17 cellular contexts compared by ENCODE assay signal in genomic region chr2:215506604-215506990, GRCh38.
"Had no signal": no experiment of that assay in that cellular context is flagged by ENCODE, and none has a peak within 500 bp of the region (broad histone marks: within the 10 kb centered on the region; RNA-seq: fewer than 3 reads in every experiment).

No MANE protein-coding gene starts in this region.

- H3K27me3 ChIP-seq: left lung, testis had no signal

- H3K27ac Mint-ChIP-seq: activated CD8-positive, alpha-beta T cell treated with anti-CD3 and anti-CD28 coated beads, Interleukin-2, amount 10 ng/mL, durations not matched to agents 7 days and 5 days; activated naive CD8-positive, alpha-beta T cell; activated T-cell treated with anti-CD3 and anti-CD28 coated beads, Interleukin-2, amount 50 U/mL, for 72 hours; natural killer cell treated with Interleukin-12 subunit alpha and Interleukin-12 subunit beta and Interleukin-15 and Interleukin-18, amount 100 ng/mL, for 72 hours; stimulated activated naive CD8-positive, alpha-beta T cell treated with anti-CD3 and anti-CD28 coated beads, Interleukin-15, amount 100 ng/mL, for 72 hours; T-helper 17 cell had no signal

- H3K9me3 Mint-ChIP-seq: activated T-cell treated with anti-CD3 and anti-CD28 coated beads, Interleukin-2, amount 50 U/mL, for 72 hours; natural killer cell treated with Interleukin-12 subunit alpha and Interleukin-12 subunit beta and Interleukin-15 and Interleukin-18, amount 100 ng/mL, for 72 hours; stimulated activated naive CD8-positive, alpha-beta T cell treated with anti-CD3 and anti-CD28 coated beads, Interleukin-15, amount 100 ng/mL, for 72 hours had no signal

- H3K4me3 ChIP-seq: left lung, prostate gland, testis had no signal

- H3K9me3 ChIP-seq: left lung, prostate gland, testis had no signal

- H3K27ac ChIP-seq: left lung, prostate gland, testis had no signal

- H3K27me3 Mint-ChIP-seq: stimulated activated naive CD8-positive, alpha-beta T cell treated with anti-CD3 and anti-CD28 coated beads, Interleukin-15, amount 100 ng/mL, for 72 hours had no signal

- H3K36me3 ChIP-seq: left lung, prostate gland had no signal

- H3K36me3 Mint-ChIP-seq: activated naive CD8-positive, alpha-beta T cell; natural killer cell treated with Interleukin-12 subunit alpha and Interleukin-12 subunit beta and Interleukin-15 and Interleukin-18, amount 100 ng/mL, for 72 hours had no signal

- H3K4me3 Mint-ChIP-seq: activated CD8-positive, alpha-beta T cell treated with anti-CD3 and anti-CD28 coated beads, Interleukin-2, amount 10 ng/mL, durations not matched to agents 7 days and 5 days; activated naive CD8-positive, alpha-beta T cell; activated T-cell treated with anti-CD3 and anti-CD28 coated beads, Interleukin-2, amount 50 U/mL, for 72 hours; natural killer cell treated with Interleukin-12 subunit alpha and Interleukin-12 subunit beta and Interleukin-15 and Interleukin-18, amount 100 ng/mL, for 72 hours; stimulated activated naive CD8-positive, alpha-beta T cell treated with anti-CD3 and anti-CD28 coated beads, Interleukin-15, amount 100 ng/mL, for 72 hours; T-helper 17 cell had no signal

- DNase-seq: activated CD4-positive, alpha-beta T cell treated with anti-CD3 and anti-CD28 coated beads for 4 hours; activated CD8-positive, alpha-beta memory T cell treated with anti-CD3 and anti-CD28 coated beads, Interleukin-2, amount 50 U/mL, for 4 hours; activated CD8-positive, alpha-beta T cell treated with anti-CD3 and anti-CD28 coated beads, Interleukin-2, amount 10 ng/mL, durations not matched to agents 7 days and 5 days; activated gamma-delta T cell treated with Interleukin-2 at 50 U/mL for 16 hours; activated T-cell treated with anti-CD3 and anti-CD28 coated beads, Interleukin-2, amount 50 U/mL, for 72 hours; amygdala; hippocampal formation; left lung; right cardiac atrium; stimulated activated CD4-positive, alpha-beta T cell treated with anti-CD3 and anti-CD28 coated beads, Interleukin-1b, Interleukin-23, amount 100 ng/mL, for 48 hours; stimulated activated naive CD8-positive, alpha-beta T cell treated with anti-CD3 and anti-CD28 coated beads, Interleukin-15, amount 100 ng/mL, for 72 hours; T-helper 17 cell; testis had no signal

- ATAC-seq: activated CD8-positive, alpha-beta T cell treated with anti-CD3 and anti-CD28 coated beads, Interleukin-2, amount 10 ng/mL, durations not matched to agents 7 days and 5 days; activated T-cell treated with anti-CD3 and anti-CD28 coated beads, Interleukin-2, amount 50 U/mL, for 72 hours; esophagus mucosa; natural killer cell treated with Interleukin-12 subunit alpha and Interleukin-12 subunit beta and Interleukin-15 and Interleukin-18, amount 100 ng/mL, for 72 hours; right cardiac atrium; stimulated activated naive CD8-positive, alpha-beta T cell treated with anti-CD3 and anti-CD28 coated beads, Interleukin-15, amount 100 ng/mL, for 72 hours; T-helper 17 cell had no signal

- H3K4me1 ChIP-seq: prostate gland, testis had no signal

- H3K4me1 Mint-ChIP-seq: T-helper 17 cell had no signal
